In the genomic region with DNA sequence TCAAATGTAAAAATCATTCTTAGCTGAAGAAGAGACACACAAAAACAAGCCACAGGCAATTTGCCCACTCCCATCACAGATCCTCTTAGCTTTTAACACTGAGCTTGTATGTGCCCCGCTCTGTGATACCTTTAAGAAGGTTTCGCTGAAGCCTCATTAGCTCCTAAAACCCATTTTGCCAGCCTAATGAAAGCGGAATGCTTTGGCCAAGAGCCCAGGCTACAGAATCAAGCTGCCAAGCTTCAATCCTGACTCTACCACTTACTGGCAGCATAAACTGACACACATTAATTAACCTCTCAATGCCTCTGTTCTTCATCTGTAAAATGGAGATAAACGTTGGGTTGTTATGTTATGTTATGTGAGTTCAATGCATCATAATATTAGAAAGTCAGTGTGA, we compare ENCODE assay signal across 24 cellular contexts. TPM values are rescaled to one million over a fixed set of nuclear protein-coding genes. Genes with fewer than 3 reads are reported as not detected.
DNase-seq lines count a peak whose midpoint lies in the region; ATAC-seq, FAIRE-seq and TF ChIP-seq lines count a peak whose summit lies in the region.
"Had no signal": no experiment of that assay in that cellular context is flagged by ENCODE, and none has a peak within 500 bp of the region (broad histone marks: within the 10 kb centered on the region; RNA-seq: fewer than 3 reads in every experiment).

No MANE protein-coding gene starts in this region.

- DNase-seq in DMS 273 (lab: John Stamatoyannopoulos, UW; ENCODE audit: unreplicated experiment) (peak; percentile 67), DMS 273 treated with DMSO at 0.1 percent for 48 hours (lab: John Stamatoyannopoulos, UW) (no peak), H54 (ENCODE audit: insufficient read length, low spot score) (no peak), NCI-H82 treated with DMSO at 0.1 percent for 48 hours (lab: John Stamatoyannopoulos, UW; ENCODE audit: unreplicated experiment) (peak; percentile 16), head of caudate nucleus (peak in 32 of 42 donors; percentile 6 to 75 (median 24)), posterior vena cava (ENCODE audit: low spot score) (no peak)
- DNase-seq: activated CD4-positive, alpha-beta T cell treated with anti-CD3 and anti-CD28 coated beads, Interleukin-2, amount 10 ng/mL, durations not matched to agents 7 days and 5 days; activated naive CD4-positive, alpha-beta T cell treated with Interleukin-2 at 50 U/mL for 16 hours; activated T-cell treated with anti-CD3 and anti-CD28 coated beads, Interleukin-2, amount 50 U/mL, for 72 hours; adrenal gland; AML-193; endodermal cell; mucosa of descending colon; NCI-H1048; NCI-H748 treated with DMSO at 0.1 percent for 48 hours; nephron progenitor cell; ovary had no signal

- peak; percentile 57 for FAIRE-seq in H54 (lab: Jason Lieb, UNC)
- FAIRE-seq: H1, islet of Langerhans had no signal

- no peak for ATAC-seq in GM18907 (IDR thresholded peaks at IDR 0.05; ENCODE audit: unreplicated experiment)
- no peak for ATAC-seq in HG03469 (IDR thresholded peaks at IDR 0.05; ENCODE audit: unreplicated experiment)
- ATAC-seq: activated T-cell treated with anti-CD3 and anti-CD28 coated beads, Interleukin-2, amount 50 U/mL, for 72 hours; gastroesophageal sphincter; mucosa of descending colon; sciatic nerve had no signal

- intact Hi-C loops in head of caudate nucleus (cut with DNase I) (no loop called here), posterior vena cava (cut with DNase I) (no loop called here)

- no peak for TF ChIP-seq POLR2A in H54 (IDR thresholded peaks at IDR 0.05; ENCODE audit: low read depth, low read length)

RNA-seq across cellular contexts. Expression of a gene that starts 10.5 kb away (rescaled TPM):
- total RNA-seq in posterior vena cava, result 1 to 10 TPM; 5.2 to 7.9 TPM
- total RNA-seq: activated CD4-positive, alpha-beta T cell treated with anti-CD3 and anti-CD28 coated beads, Interleukin-2, amount 10 ng/mL, durations not matched to agents 7 days and 5 days; OCI-LY7 had no signal

RNA-seq across cellular contexts. Expression of a gene that starts 41.1 kb away (rescaled TPM):
- total RNA-seq in posterior vena cava, result 1 to 10 TPM; 3.6 to 5.7 TPM

RNA-seq across cellular contexts. Expression of a gene that starts 55.4 kb away (rescaled TPM):
- total RNA-seq in posterior vena cava, result 1 to 10 TPM; 2.5 to 4.2 TPM
- total RNA-seq: OCI-LY7 had no signal

Comparison
In these comparisons a context has a peak if more than half of its experiments do, and no peak if none do; other contexts are left out.
1. DNase-seq: peak in DMS 273 (single experiment), NCI-H82 treated with DMSO at 0.1 percent for 48 hours (single experiment) and head of caudate nucleus (32 of 42); none in DMS 273 treated with DMSO at 0.1 percent for 48 hours (single experiment), H54 (single experiment) and posterior vena cava (single experiment).